15 cellular contexts compared by ENCODE assay signal in the genomic region with DNA sequence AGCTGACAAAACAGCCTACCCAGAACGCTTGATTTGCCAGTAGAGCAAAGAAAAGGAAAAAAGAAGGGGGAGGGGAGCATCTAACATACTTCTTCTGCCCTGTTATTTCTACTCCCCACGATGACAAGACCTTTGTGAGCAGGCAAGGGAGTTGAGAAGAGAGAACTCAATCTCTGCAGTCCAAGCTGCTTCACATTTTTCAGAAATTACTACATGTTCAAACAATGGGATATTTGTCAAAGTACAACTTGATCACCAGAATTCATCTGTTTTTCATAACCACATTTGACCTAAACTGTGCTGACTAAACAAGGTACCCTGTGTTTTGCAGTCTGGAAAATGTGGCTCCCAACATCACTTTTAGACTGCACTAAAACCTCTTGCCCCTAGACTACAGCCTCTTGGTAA.
DNase-seq lines count a peak whose midpoint lies in the region; ATAC-seq and TF ChIP-seq lines count a peak whose summit lies in the region.
"Had no signal": no experiment of that assay in that cellular context is flagged by ENCODE, and none has a peak within 500 bp of the region (broad histone marks: within the 10 kb centered on the region; RNA-seq: fewer than 3 reads in every experiment).

No MANE protein-coding gene starts in this region.

- ATAC-seq in Right ventricle myocardium inferior = no peak

- H3K4me1 ChIP-seq in cardiac muscle cell (ENCODE audit: low read depth) = peaks cover 12% of the 10 kb centered on the region
- H3K4me1 ChIP-seq in adipocyte (ENCODE audit: control insufficient read depth, insufficient read depth, low read length) = peaks cover 11% of the 10 kb centered on the region

- H3K4me3 ChIP-seq in cardiac muscle cell (no peak overlapping the region), adipocyte (ENCODE audit: low read length) (no peak overlapping the region)

- H3K9me3 ChIP-seq in cardiac muscle cell (ENCODE audit: low read depth) (no peaks in the 10 kb centered on the region), adipocyte (ENCODE audit: control insufficient read depth, low read length) (no peaks in the 10 kb centered on the region)

- H3K27ac ChIP-seq in cardiac muscle cell (peak overlapping the region; percentile 27), substantia nigra (ENCODE audit: low read depth, low read length, poor library complexity, severe bottlenecking) (peak overlapping the region; percentile 14)

- intact Hi-C loops in Right ventricle myocardium inferior (cut with DNase I) = no loop called here

- H3K27me3 ChIP-seq in cardiac muscle cell (no peaks in the 10 kb centered on the region), adipocyte (replicated peaks; ENCODE audit: control insufficient read depth, insufficient read depth, low read length) (no peaks in the 10 kb centered on the region)

- no peak overlapping the region for H3K9ac ChIP-seq in adipocyte (ENCODE audit: low read length)

- no peak for TF ChIP-seq CTCF in cardiac muscle cell (IDR thresholded peaks at IDR 0.05; ENCODE audit: low read depth, low read length)

- no peaks in the 10 kb centered on the region for H3K36me3 ChIP-seq in cardiac muscle cell
- no peaks in the 10 kb centered on the region for H3K36me3 ChIP-seq in adipocyte (ENCODE audit: control insufficient read depth, insufficient read depth, low read length, severe bottlenecking)

- DNase-seq in cardiac muscle cell (ENCODE audit: low read depth in 1 of 2, low spot score in 1 of 2) (peak in 1 of 2 donors; percentile 90), Right ventricle myocardium inferior (ENCODE audit: missing footprints) (no peak), adipocyte (ENCODE audit: low read depth) (peak; percentile 65), foreskin melanocyte (peak; percentile 96), substantia nigra (lab: John Stamatoyannopoulos, UW) (no peak), HuH-7 (ENCODE audit: low spot score) (no peak), NCI-H1092 treated with DMSO at 0.1 percent for 48 hours (lab: John Stamatoyannopoulos, UW) (no peak)
- no peak for DNase-seq in activated CD4-positive, alpha-beta T cell treated with anti-CD3 and anti-CD28 coated beads for 4 hours
- DNase-seq: ACHN, caudate nucleus, DMS153, KG1, kidney, NCI-H1930, T-helper 2 cell had no signal

Comparison
In these comparisons a context has a peak if more than half of its experiments do, and no peak if none do; other contexts are left out.
1. DNase-seq: peak in adipocyte (single experiment) and foreskin melanocyte (single experiment); none in Right ventricle myocardium inferior (single experiment), substantia nigra (0 of 49), HuH-7 (single experiment), NCI-H1092 treated with DMSO at 0.1 percent for 48 hours (single experiment) and activated CD4-positive, alpha-beta T cell treated with anti-CD3 and anti-CD28 coated beads for 4 hours (0 of 2).